In the genomic region with DNA sequence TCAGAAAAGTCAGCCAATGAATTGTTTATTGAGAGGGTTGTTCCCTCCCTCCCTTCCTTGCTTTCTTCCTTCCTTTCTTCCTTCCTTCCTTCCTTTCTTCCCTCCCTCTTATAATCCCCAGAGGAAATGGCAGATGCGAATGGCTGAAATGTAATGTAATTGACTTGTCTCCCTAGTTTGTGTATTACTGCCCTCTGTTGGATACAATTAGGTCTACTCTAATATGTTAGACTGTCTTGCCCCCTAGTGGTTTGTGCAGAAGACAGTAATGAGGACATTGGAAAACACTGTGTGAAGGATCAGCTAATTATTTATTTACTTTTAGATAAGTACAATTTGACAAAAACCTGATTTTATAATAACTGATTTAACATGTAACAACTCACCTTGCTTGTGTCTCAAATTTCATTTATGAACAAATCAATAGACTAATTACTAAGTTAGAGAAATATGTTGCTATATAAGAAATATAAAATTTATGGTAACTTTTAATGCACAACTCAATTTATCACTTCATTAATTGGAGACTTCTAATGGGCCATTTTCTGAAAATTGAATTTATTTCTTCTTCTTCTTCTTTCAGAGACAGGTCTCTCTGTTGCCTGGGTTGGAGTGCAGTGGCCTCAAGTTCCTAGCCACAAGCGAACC, we compare ENCODE assay signal across 1 cellular context.
TF ChIP-seq lines count a peak whose summit lies in the region.

No MANE protein-coding gene starts in this region.

TF ChIP-seq in HepG2, 621 proteins besides CTCF, POLR2A, EP300 and RAD21 (continued from another document):
- 0 out of 2 replicates have a peak, but pooled peaks have one; percentile 13 for TF ChIP-seq GATAD2A (CRISPR knock-in tag; IDR thresholded peaks at IDR 0.05)
- no peak for TF ChIP-seq PHF5A (CRISPR knock-in tag; IDR thresholded peaks at IDR 0.05; ENCODE audit: low read depth, unreplicated experiment)
- TF ChIP-seq, protein P1, sequence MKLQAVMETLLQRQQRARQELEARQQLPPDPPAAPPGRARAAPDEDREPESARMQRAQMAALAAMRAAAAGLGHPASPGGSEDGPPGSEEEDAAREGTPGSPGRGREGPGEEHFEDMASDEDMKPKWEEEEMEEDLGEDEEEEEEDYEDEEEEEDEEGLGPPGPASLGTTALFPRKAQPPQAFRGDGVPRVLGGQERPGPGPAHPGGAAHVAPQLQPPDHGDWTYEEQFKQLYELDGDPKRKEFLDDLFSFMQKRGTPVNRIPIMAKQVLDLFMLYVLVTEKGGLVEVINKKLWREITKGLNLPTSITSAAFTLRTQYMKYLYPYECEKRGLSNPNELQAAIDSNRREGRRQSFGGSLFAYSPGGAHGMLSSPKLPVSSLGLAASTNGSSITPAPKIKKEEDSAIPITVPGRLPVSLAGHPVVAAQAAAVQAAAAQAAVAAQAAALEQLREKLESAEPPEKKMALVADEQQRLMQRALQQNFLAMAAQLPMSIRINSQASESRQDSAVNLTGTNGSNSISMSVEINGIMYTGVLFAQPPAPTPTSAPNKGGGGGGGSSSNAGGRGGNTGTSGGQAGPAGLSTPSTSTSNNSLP (IDR thresholded peaks at IDR 0.05; ENCODE audit: low read depth, low read length), result peak; percentile 72; the same call in 1 of the 2 replicates
- TF ChIP-seq ZNF274 (CRISPR knock-in tag; IDR thresholded peaks at IDR 0.05), result no peak
- TF ChIP-seq PRDM10 (CRISPR knock-in tag; IDR thresholded peaks at IDR 0.05; ENCODE audit: low read depth), result no peak
- peak; percentile 36; the same call in 1 of the 2 replicates for TF ChIP-seq PPARG (CRISPR knock-in tag; conservative IDR thresholded peaks at IDR 0.05)
- TF ChIP-seq STAG1 (CRISPR knock-in tag; IDR thresholded peaks at IDR 0.05), result peak; percentile 87
- TF ChIP-seq, protein P2, sequence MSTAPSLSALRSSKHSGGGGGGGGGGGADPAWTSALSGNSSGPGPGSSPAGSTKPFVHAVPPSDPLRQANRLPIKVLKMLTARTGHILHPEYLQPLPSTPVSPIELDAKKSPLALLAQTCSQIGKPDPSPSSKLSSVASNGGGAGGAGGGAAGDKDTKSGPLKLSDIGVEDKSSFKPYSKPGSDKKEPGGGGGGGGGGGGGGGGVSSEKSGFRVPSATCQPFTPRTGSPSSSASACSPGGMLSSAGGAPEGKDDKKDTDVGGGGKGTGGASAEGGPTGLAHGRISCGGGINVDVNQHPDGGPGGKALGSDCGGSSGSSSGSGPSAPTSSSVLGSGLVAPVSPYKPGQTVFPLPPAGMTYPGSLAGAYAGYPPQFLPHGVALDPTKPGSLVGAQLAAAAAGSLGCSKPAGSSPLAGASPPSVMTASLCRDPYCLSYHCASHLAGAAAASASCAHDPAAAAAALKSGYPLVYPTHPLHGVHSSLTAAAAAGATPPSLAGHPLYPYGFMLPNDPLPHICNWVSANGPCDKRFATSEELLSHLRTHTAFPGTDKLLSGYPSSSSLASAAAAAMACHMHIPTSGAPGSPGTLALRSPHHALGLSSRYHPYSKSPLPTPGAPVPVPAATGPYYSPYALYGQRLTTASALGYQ (CRISPR knock-in tag; IDR thresholded peaks at IDR 0.05), result no peak
- TF ChIP-seq SMC3 (IDR thresholded peaks at IDR 0.05; ENCODE audit: low read length), result peak; percentile 96
- peak; percentile 33; the same call in 1 of the 2 replicates for TF ChIP-seq REPIN1 (CRISPR knock-in tag; IDR thresholded peaks at IDR 0.05; ENCODE audit: borderline replicate concordance, low read depth)
- TF ChIP-seq, protein P3, sequence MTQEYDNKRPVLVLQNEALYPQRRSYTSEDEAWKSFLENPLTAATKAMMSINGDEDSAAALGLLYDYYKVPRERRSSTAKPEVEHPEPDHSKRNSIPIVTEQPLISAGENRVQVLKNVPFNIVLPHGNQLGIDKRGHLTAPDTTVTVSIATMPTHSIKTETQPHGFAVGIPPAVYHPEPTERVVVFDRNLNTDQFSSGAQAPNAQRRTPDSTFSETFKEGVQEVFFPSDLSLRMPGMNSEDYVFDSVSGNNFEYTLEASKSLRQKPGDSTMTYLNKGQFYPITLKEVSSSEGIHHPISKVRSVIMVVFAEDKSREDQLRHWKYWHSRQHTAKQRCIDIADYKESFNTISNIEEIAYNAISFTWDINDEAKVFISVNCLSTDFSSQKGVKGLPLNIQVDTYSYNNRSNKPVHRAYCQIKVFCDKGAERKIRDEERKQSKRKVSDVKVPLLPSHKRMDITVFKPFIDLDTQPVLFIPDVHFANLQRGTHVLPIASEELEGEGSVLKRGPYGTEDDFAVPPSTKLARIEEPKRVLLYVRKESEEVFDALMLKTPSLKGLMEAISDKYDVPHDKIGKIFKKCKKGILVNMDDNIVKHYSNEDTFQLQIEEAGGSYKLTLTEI (CRISPR knock-in tag; conservative IDR thresholded peaks at IDR 0.05), result no peak
- TF ChIP-seq PLRG1 (conservative IDR thresholded peaks at IDR 0.05), result no peak
- 0 out of 2 replicates have a peak, but pooled peaks have one; percentile 34 for TF ChIP-seq KAT8 (CRISPR knock-in tag; IDR thresholded peaks at IDR 0.05)
- no peak for TF ChIP-seq ESRRA (CRISPR knock-in tag; IDR thresholded peaks at IDR 0.05; ENCODE audit: low read depth)
- no peak for TF ChIP-seq RBFOX2 (IDR thresholded peaks at IDR 0.05; ENCODE audit: low read depth, low read length)
- TF ChIP-seq ZFY (CRISPR knock-in tag; IDR thresholded peaks at IDR 0.05), result no peak
- peak; percentile 37 for TF ChIP-seq ARID5B (CRISPR knock-in tag; IDR thresholded peaks at IDR 0.05)
- no peak for TF ChIP-seq ZNF280B (CRISPR knock-in tag; IDR thresholded peaks at IDR 0.05; ENCODE audit: borderline replicate concordance)
- no peak for TF ChIP-seq ARHGAP35 (CRISPR knock-in tag; IDR thresholded peaks at IDR 0.05; ENCODE audit: borderline replicate concordance)
- no peak for TF ChIP-seq ETV5 (CRISPR knock-in tag; IDR thresholded peaks at IDR 0.05; ENCODE audit: borderline replicate concordance)
- no peak for TF ChIP-seq ZNF780A (CRISPR knock-in tag; IDR thresholded peaks at IDR 0.05)
- no peak for TF ChIP-seq ZNF737 (CRISPR knock-in tag; IDR thresholded peaks at IDR 0.05; ENCODE audit: borderline replicate concordance)
